9 cellular contexts compared by ENCODE assay signal in the genomic region with DNA sequence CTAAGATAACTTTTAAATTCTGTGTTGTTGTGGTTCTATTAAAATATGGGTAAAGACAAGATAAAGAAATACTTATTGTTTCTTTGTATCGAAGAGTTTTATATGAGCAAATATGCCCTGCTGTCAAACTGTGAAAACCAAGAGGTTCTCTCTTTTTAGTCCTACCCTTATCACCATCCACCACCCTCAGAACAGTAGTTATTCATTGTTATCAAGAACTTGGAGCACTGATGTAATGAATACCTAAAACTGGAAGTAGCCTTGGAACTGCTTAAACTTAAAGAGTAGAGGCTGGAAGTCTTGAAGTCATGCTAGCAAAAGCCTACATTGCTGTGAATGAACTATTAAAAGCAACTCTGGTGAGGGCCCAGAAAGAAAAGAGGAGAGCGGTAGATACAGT. TPM values are rescaled to one million over a fixed set of nuclear protein-coding genes. Genes with fewer than 3 reads are reported as not detected.
"Had no signal": no experiment of that assay in that cellular context is flagged by ENCODE, and none has a peak within 500 bp of the region (broad histone marks: within the 10 kb centered on the region; RNA-seq: fewer than 3 reads in every experiment).

No MANE protein-coding gene starts in this region.

- ATAC-seq: GM23338 had no signal

- H3K4me2 ChIP-seq: GM23338 had no signal

- H2AFZ ChIP-seq: GM23338 had no signal

- H3K4me3 ChIP-seq: GM23338 had no signal

- FAIRE-seq: H1, H54, HTR-8/SVneo had no signal

- DNase-seq: H9, HCEC 1CT, IMR-90, KBM-7 had no signal

- H3K9me3 Mint-ChIP-seq: GM23338 had no signal

- H3K4me1 Mint-ChIP-seq: GM23338, H9 had no signal

- H3K27ac Mint-ChIP-seq: GM23338, H9 had no signal

- H3K4me3 Mint-ChIP-seq: GM23338, H9 had no signal

RNA-seq across cellular contexts. Expression of a gene that starts 16.7 kb away (rescaled TPM):
- total RNA-seq: GM23338, H1, H9, HT-29, IMR-90 had no signal
- polyA plus RNA-seq: GM23338, H1, IMR-90 had no signal
